1 cellular context compared by ENCODE assay signal in the genomic region with DNA sequence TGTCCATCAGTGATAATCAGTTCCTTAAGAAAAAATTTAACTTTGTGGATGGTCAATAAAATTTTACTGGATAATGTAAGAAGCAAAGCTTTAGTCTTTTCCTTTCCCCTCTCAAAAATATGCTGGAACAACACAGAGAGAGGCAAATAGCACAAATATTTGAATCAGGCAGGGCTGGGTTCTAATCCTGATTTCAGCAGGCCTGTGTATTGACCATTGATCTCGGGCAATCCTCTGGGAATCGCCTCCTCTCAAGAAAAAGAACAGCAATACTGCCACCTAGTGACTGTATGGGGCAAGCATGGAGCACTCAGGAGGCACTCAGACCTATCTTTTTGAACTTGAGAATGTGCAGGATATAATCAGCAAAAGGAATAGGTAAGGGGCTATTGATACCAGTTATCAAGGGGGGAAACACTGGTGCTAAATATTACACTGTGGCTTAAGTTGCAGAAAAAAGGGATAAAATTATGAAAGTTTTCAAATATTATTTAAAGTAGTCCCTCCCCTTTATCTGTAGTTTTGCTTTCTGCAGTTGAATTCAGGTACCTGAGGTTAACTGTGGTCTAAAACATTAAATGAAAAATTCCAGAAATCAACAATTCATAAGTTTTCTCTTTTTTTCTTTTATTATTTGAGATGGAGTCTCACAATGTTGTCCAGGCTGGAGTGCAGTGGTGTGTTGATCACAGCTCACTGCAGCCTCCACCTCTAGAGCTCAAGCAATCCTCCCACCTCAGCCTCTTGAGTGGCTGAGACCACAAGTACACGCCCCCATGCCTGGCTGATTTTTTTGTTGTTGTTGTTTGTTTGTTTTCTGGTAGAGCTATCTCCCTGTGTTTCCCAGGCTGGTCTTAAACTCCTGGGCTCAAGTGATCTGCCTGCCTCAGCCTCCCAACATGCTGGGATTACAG.
TF ChIP-seq lines count a peak whose summit lies in the region.

No MANE protein-coding gene starts in this region.

TF ChIP-seq in SK-N-SH, 30 proteins besides CTCF, POLR2A, EP300 and RAD21 (continued from another document):
- no peak for TF ChIP-seq REST (IDR thresholded peaks at IDR 0.05; ENCODE audit: low read depth, low read length)
